10 cellular contexts compared by ENCODE assay signal in genomic region chr14:24315807-24316596, GRCh38. TPM values are rescaled to one million over a fixed set of nuclear protein-coding genes. Genes with fewer than 3 reads are reported as not detected.
DNase-seq lines count a peak whose midpoint lies in the region; ATAC-seq and TF ChIP-seq lines count a peak whose summit lies in the region.
"Had no signal": no experiment of that assay in that cellular context is flagged by ENCODE, and none has a peak within 500 bp of the region (broad histone marks: within the 10 kb centered on the region; RNA-seq: fewer than 3 reads in every experiment).

No MANE protein-coding gene starts in this region.

- no peak overlapping the region for H2BK12ac ChIP-seq in neuronal stem cell (ENCODE audit: low read length)

- H3K27me3 ChIP-seq in BE2C (peaks cover 54% of the 10 kb centered on the region), Panc1 (ENCODE audit: control insufficient read depth, insufficient read depth, low read length) (no peaks in the 10 kb centered on the region), neuronal stem cell (ENCODE audit: control insufficient read depth in 3 of 3, insufficient read depth in 3 of 3, low read depth in 1 of 3, low read length in 3 of 3) (peaks cover 0 to 19% (median 17%) of the 10 kb centered on the region in 3 experiments)

- H3K4me2 ChIP-seq in neuronal stem cell (ENCODE audit: insufficient read depth, low read length, poor library complexity, severe bottlenecking), result no peak overlapping the region

- H2BK5ac ChIP-seq in neuronal stem cell (ENCODE audit: low read length), result no peak overlapping the region

- H2BK15ac ChIP-seq in neuronal stem cell (ENCODE audit: low read length), result no peak overlapping the region

- BruUV-seq in Panc1 (replicated peaks; lab: Mats Ljungman, UMichigan), result no TSS peak

- no peak overlapping the region for H3K18ac ChIP-seq in neuronal stem cell (ENCODE audit: low read length)

- DNase-seq in BE2C, result peak; percentile 50
- DNase-seq in Panc1 (ENCODE audit: low read depth, low spot score), result no peak
- peak; percentile 40 for DNase-seq in fibroblast of villous mesenchyme (ENCODE audit: low read depth)
- no peak for DNase-seq in neuronal stem cell (ENCODE audit: low spot score)
- no peak for DNase-seq in anterior cingulate cortex (lab: John Stamatoyannopoulos, UW)
- DNase-seq in chondrocyte (ENCODE audit: low spot score), result no peak
- no peak for DNase-seq in NCI-H226
- DNase-seq: NCI-H187 treated with DMSO at 0.1 percent for 48 hours had no signal

- no peak overlapping the region for H3K4ac ChIP-seq in neuronal stem cell (ENCODE audit: low read length)

- H2AK5ac ChIP-seq in neuronal stem cell (ENCODE audit: low read depth, low read length), result peak overlapping the region; percentile 47

- no peaks in the 10 kb centered on the region for H3K36me3 ChIP-seq in BE2C
- no peaks in the 10 kb centered on the region for H3K36me3 ChIP-seq in Panc1 (ENCODE audit: control insufficient read depth, insufficient read depth, low read length)
- peaks cover 4 to 5% of the 10 kb centered on the region in 2 donors for H3K36me3 ChIP-seq in neuronal stem cell (replicated peaks in 1 of 2; ENCODE audit: control insufficient read depth in 2 of 2, insufficient read depth in 2 of 2, low read length in 2 of 2)

- H3K27me3 Mint-ChIP-seq in chondrocyte (ENCODE audit: low read depth), result peaks cover 7% of the 10 kb centered on the region
- H3K27me3 Mint-ChIP-seq: activated naive CD4-positive, alpha-beta T cell treated with anti-CD3 and anti-CD28 coated beads, Interleukin-2, amount 50 U/mL, for 24 hours had no signal

- peak overlapping the region; percentile 29 for H3K23ac ChIP-seq in neuronal stem cell (ENCODE audit: low read depth, low read length, poor library complexity)

- CTCF ChIA-PET in Panc1 (lab: Charles Lee), result no interaction called here

- intact Hi-C loops in Panc1 (cut with micrococcal nuclease; ENCODE audit: unreplicated experiment), result no loop called here

- H2AFZ ChIP-seq in neuronal stem cell (ENCODE audit: low read length), result no peak overlapping the region

- H3K4me3 ChIP-seq in BE2C (ENCODE audit: low read depth, low read length) (no peak overlapping the region), Panc1 (ENCODE audit: low read depth in 2 of 2, low read length in 2 of 2) (no peak overlapping the region), fibroblast of villous mesenchyme (ENCODE audit: low read depth, low read length) (no peak overlapping the region), neuronal stem cell (ENCODE audit: low read length in 2 of 2) (peak overlapping the region in 1 of 2 donors; percentile 19)

- no peak overlapping the region for H3K9ac ChIP-seq in neuronal stem cell (ENCODE audit: low read depth, low read length, poor library complexity)

- no peak overlapping the region for H4K91ac ChIP-seq in neuronal stem cell (ENCODE audit: low read depth, low read length, poor library complexity)

- H4K8ac ChIP-seq in neuronal stem cell (ENCODE audit: low read depth, low read length), result no peak overlapping the region

- peaks cover 2% of the 10 kb centered on the region for H3K36me3 Mint-ChIP-seq in chondrocyte (ENCODE audit: low read depth)

- H3K79me1 ChIP-seq in neuronal stem cell (ENCODE audit: low read depth, low read length), result no peaks in the 10 kb centered on the region

- peaks cover 6% of the 10 kb centered on the region for H3K4me1 Mint-ChIP-seq in chondrocyte (ENCODE audit: low read depth)

- H3K9me3 ChIP-seq in BE2C, result peaks cover 10% of the 10 kb centered on the region
- no peaks in the 10 kb centered on the region for H3K9me3 ChIP-seq in Panc1 (ENCODE audit: control insufficient read depth, insufficient read depth, low read depth, low read length)
- peaks cover 0 to 7% of the 10 kb centered on the region in 2 donors for H3K9me3 ChIP-seq in neuronal stem cell (replicated peaks in 1 of 2; ENCODE audit: control insufficient read depth in 2 of 2, insufficient read depth in 1 of 2, low read depth in 1 of 2, low read length in 2 of 2)

- no peaks in the 10 kb centered on the region for H3K9me3 Mint-ChIP-seq in chondrocyte (ENCODE audit: low read depth)
- H3K9me3 Mint-ChIP-seq: activated naive CD4-positive, alpha-beta T cell treated with anti-CD3 and anti-CD28 coated beads, Interleukin-2, amount 50 U/mL, for 24 hours had no signal

- no peak overlapping the region for H3K14ac ChIP-seq in neuronal stem cell (ENCODE audit: low read length)

- H3K4me1 ChIP-seq in BE2C (peaks cover 3% of the 10 kb centered on the region), Panc1 (ENCODE audit: control insufficient read depth, insufficient read depth, low read length) (no peaks in the 10 kb centered on the region), neuronal stem cell (ENCODE audit: control insufficient read depth in 2 of 2, insufficient read depth in 1 of 2, low read depth in 1 of 2, low read length in 2 of 2) (no peaks in the 10 kb centered on the region)

- H3K27ac ChIP-seq in Panc1 (ENCODE audit: low read length) (no peak overlapping the region), neuronal stem cell (replicated peaks; ENCODE audit: low read length) (no peak overlapping the region)

- no peak for TF ChIP-seq CTCF in BE2C (IDR thresholded peaks at IDR 0.05; ENCODE audit: low read depth, low read length)
- no peak for TF ChIP-seq CTCF in Panc1 (IDR thresholded peaks at IDR 0.05)
- peak; percentile 11 for TF ChIP-seq CTCF in fibroblast of villous mesenchyme (IDR thresholded peaks at IDR 0.05; ENCODE audit: insufficient read depth, low read depth, low read length)
- no peak for TF ChIP-seq CTCF in chondrocyte (IDR thresholded peaks at IDR 0.05)

- no peak overlapping the region for H3K4me3 Mint-ChIP-seq in chondrocyte (ENCODE audit: unreplicated experiment)
- H3K4me3 Mint-ChIP-seq: activated naive CD4-positive, alpha-beta T cell treated with anti-CD3 and anti-CD28 coated beads, Interleukin-2, amount 50 U/mL, for 24 hours had no signal

- ATAC-seq in Panc1, result peak; percentile 10; the same call in 1 of the 2 replicates
- no peak for ATAC-seq in HG02763 (IDR thresholded peaks at IDR 0.05; ENCODE audit: unreplicated experiment)

- no peak overlapping the region for H2BK120ac ChIP-seq in neuronal stem cell (ENCODE audit: low read depth, low read length)

- POLR2A ChIA-PET in Panc1 (lab: Charles Lee), result interaction anchor here (0.5 kb wide), 1 partner anchor 87 kb away, joined by 4 read pairs; no protein-coding TSS in a partner anchor

- in situ Hi-C loops in Panc1 (cut with HindIII; ENCODE audit: low pct_unique_long_range_greater_than_20kb, low sequenced_read_pairs), result no loop called here

- H3K27ac Mint-ChIP-seq in chondrocyte (ENCODE audit: unreplicated experiment), result no peak overlapping the region
- H3K27ac Mint-ChIP-seq: activated naive CD4-positive, alpha-beta T cell treated with anti-CD3 and anti-CD28 coated beads, Interleukin-2, amount 50 U/mL, for 24 hours had no signal

- no CpG with 5 or more reads among the region's 70 CpGs for WGBS in neuronal stem cell (ENCODE audit: extremely low coverage in 2 of 2, insufficient read length in 2 of 2, insufficient replicate concordance in 1 of 2), 2 donors

RNA-seq across cellular contexts. Expression of gene LTB4R, which starts 4.7 kb away (rescaled TPM):
- polyA plus RNA-seq in BE2C (2012; ENCODE audit: insufficient read depth, insufficient read length, low read depth), result 103 TPM
- total RNA-seq in Panc1 (2021; ENCODE audit: unreplicated experiment) (4.8 TPM), fibroblast of villous mesenchyme (1.3 and 1.6 TPM in 2 replicates), chondrocyte (6.1 to 12.0 TPM (median 7.3 TPM) in 3 replicates)
- 7.0 TPM for polyA plus RNA-seq in Panc1 (2012; ENCODE audit: insufficient read length)
- polyA plus RNA-seq in neuronal stem cell (2013, experiment 1 of 2), result 2.1 TPM
- 1.9 TPM for polyA plus RNA-seq in neuronal stem cell (2013, experiment 2 of 2)

RNA-seq across cellular contexts. Expression of gene LTB4R2, which starts 6.1 kb away (rescaled TPM):
- 55.5 TPM for polyA plus RNA-seq in BE2C (2012; ENCODE audit: insufficient read depth, insufficient read length, low read depth)
- total RNA-seq in Panc1 (2021; ENCODE audit: unreplicated experiment), result 6.9 TPM
- polyA plus RNA-seq in Panc1 (2012; ENCODE audit: insufficient read length), result 4.9 TPM
- 3.9 and 6.8 TPM in 2 replicates for total RNA-seq in fibroblast of villous mesenchyme
- 1.1 TPM for polyA plus RNA-seq in neuronal stem cell (2013, experiment 1 of 2)
- 1.2 TPM for polyA plus RNA-seq in neuronal stem cell (2013, experiment 2 of 2)
- 8.8 to 18.4 TPM (median 9.1 TPM) in 3 replicates for total RNA-seq in chondrocyte

RNA-seq across cellular contexts. Expression of gene CIDEB, which starts 8.2 kb away (rescaled TPM):
- 9.7 TPM for polyA plus RNA-seq in BE2C (2012; ENCODE audit: insufficient read depth, insufficient read length, low read depth)
- total RNA-seq in Panc1 (2021; ENCODE audit: unreplicated experiment), result 0.18 TPM
- polyA plus RNA-seq in Panc1 (2012; ENCODE audit: insufficient read length), result 2.0 TPM
- total RNA-seq in fibroblast of villous mesenchyme, result 1.3 and 3.0 TPM in 2 replicates
- polyA plus RNA-seq in neuronal stem cell (2013, experiment 1 of 2), result not detected
- not detected for polyA plus RNA-seq in neuronal stem cell (2013, experiment 2 of 2)
- total RNA-seq in chondrocyte, result not detected in 3 replicates

RNA-seq across cellular contexts. Expression of gene NOP9, which starts 16.4 kb away (rescaled TPM):
- polyA plus RNA-seq in BE2C (2012; ENCODE audit: insufficient read depth, insufficient read length, low read depth), result 46.3 TPM
- total RNA-seq in Panc1 (2021; ENCODE audit: unreplicated experiment) (25.3 TPM), fibroblast of villous mesenchyme (24.5 and 29.4 TPM in 2 replicates), chondrocyte (19.4 to 30.4 TPM (median 20.7 TPM) in 3 replicates)
- 17.9 TPM for polyA plus RNA-seq in Panc1 (2012; ENCODE audit: insufficient read length)
- 10.9 TPM for polyA plus RNA-seq in neuronal stem cell (2013, experiment 1 of 2)
- polyA plus RNA-seq in neuronal stem cell (2013, experiment 2 of 2), result 10.9 TPM

RNA-seq across cellular contexts. Expression of gene DHRS1, which starts 16.4 kb away (rescaled TPM):
- 5.3 TPM for polyA plus RNA-seq in BE2C (2012; ENCODE audit: insufficient read depth, insufficient read length, low read depth)
- total RNA-seq in Panc1 (2021; ENCODE audit: unreplicated experiment) (8.9 TPM), fibroblast of villous mesenchyme (8.7 and 13.8 TPM in 2 replicates), chondrocyte (25.6 to 41.4 TPM (median 29.3 TPM) in 3 replicates)
- polyA plus RNA-seq in Panc1 (2012; ENCODE audit: insufficient read length), result 15.0 TPM
- polyA plus RNA-seq in neuronal stem cell (2013, experiment 1 of 2), result 9.9 TPM
- polyA plus RNA-seq in neuronal stem cell (2013, experiment 2 of 2), result 9.8 TPM

Comparison
In these comparisons a context has a peak if more than half of its experiments do, and no peak if none do; other contexts are left out.
1. DNase-seq: peak in BE2C (single experiment) and fibroblast of villous mesenchyme (single experiment); none in Panc1 (single experiment), neuronal stem cell (single experiment), anterior cingulate cortex (0 of 58), chondrocyte (single experiment) and NCI-H226 (single experiment).